In the genomic region with DNA sequence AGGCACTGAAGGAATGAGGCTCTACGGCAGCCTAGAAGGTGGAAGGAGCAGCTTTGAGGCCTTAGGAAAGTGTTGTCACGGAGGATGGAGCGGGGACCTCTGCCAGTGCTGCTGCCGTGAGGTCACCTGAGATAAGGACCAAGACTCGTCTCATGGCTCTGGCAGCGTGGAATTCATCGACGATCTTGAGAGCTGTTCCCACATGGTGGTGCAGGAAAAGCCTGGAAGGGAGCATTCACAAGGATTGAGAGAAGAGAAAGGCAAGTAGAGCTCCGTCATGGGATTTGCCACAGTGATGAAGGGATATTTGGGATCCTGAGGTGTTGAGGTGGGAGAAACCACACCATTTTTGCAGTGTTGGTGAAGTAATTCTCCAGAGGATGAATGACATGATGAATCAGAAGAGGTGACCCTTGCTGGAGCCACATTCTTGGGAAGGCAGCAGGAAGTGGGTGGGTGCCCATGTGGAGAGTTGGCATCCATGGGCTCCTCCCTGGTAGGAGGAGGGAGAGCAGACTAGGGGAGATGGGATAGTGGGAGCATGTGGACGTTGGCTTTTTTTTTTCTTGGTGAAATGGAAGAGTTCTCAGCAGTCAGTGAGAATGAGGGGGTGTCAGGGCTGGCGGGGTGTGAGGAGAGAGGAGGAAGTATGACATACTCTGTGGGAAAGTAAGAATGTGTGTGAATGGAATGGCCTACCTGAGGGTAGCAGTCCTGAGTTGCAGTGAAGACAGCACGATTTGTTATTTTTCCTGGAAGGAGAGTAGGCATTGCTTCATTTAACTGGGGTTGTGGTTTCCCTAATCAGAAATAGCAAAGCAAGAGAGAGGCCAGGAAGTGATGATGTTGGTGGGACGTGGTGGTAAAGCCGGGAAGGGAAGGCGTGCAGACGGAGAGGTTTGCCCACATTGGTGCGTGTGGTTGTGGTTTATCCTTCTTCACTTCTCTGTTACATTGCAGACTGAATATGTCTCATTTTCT, we compare ENCODE assay signal across 9 cellular contexts. TPM values are rescaled to one million over a fixed set of nuclear protein-coding genes. Genes with fewer than 3 reads are reported as not detected.
A peak's percentile ranks its signal among the peaks of the same experiment; 100 is the strongest.
DNase-seq lines count a peak whose midpoint lies in the region; ATAC-seq, FAIRE-seq and TF ChIP-seq lines count a peak whose summit lies in the region.
"Had no signal": no experiment of that assay in that cellular context is flagged by ENCODE, and none has a peak within 500 bp of the region (broad histone marks: within the 10 kb centered on the region; RNA-seq: fewer than 3 reads in every experiment).

No MANE protein-coding gene starts in this region.

- TF ChIP-seq EP300 in tibial nerve (IDR thresholded peaks at IDR 0.05), result no peak

- H3K9me3 ChIP-seq in kidney (ENCODE audit: control insufficient read depth in 1 of 2, low read length in 2 of 2) (no peaks in the 10 kb centered on the region), tibial nerve (no peaks in the 10 kb centered on the region)

- peak overlapping the region; percentile 55 for H3K4me3 Mint-ChIP-seq in activated CD8-positive, alpha-beta memory T cell treated with anti-CD3 and anti-CD28 coated beads, Interleukin-2, amount 10 ng/mL, durations not matched to agents 7 days and 5 days

- H3K36me3 ChIP-seq in kidney (ENCODE audit: control insufficient read depth in 1 of 2, insufficient read depth in 2 of 2, low read length in 2 of 2) (peaks cover 0 to 5% of the 10 kb centered on the region in 2 donors), tibial nerve (no peaks in the 10 kb centered on the region)

- intact Hi-C loops in kidney (cut with DNase I), result no loop called here

- ATAC-seq in activated CD8-positive, alpha-beta memory T cell treated with anti-CD3 and anti-CD28 coated beads, Interleukin-2, amount 10 ng/mL, durations not matched to agents 7 days and 5 days, result peak; percentile 70
- ATAC-seq in GM18505 (IDR thresholded peaks at IDR 0.05; ENCODE audit: unreplicated experiment) (no peak), GM18519 (IDR thresholded peaks at IDR 0.05; ENCODE audit: low FRiP score, unreplicated experiment) (no peak)

- WGBS in tibial nerve, 2 donors, result 78 to 87% methylated on average over 17 of the region's 17 CpGs

- TF ChIP-seq CTCF in kidney (IDR thresholded peaks at IDR 0.05; ENCODE audit: borderline replicate concordance, extremely low read depth, insufficient read depth), result no peak
- TF ChIP-seq CTCF in tibial nerve (IDR thresholded peaks at IDR 0.05), result no peak

- TF ChIP-seq POLR2A in GM18505 (IDR thresholded peaks at IDR 0.05; ENCODE audit: borderline replicate concordance, extremely low read depth, insufficient read depth, insufficient read length) (no peak), tibial nerve (IDR thresholded peaks at IDR 0.05) (no peak)

- peaks cover 51% of the 10 kb centered on the region for H3K36me3 Mint-ChIP-seq in activated CD8-positive, alpha-beta memory T cell treated with anti-CD3 and anti-CD28 coated beads, Interleukin-2, amount 10 ng/mL, durations not matched to agents 7 days and 5 days

- H3K4me1 ChIP-seq in kidney (ENCODE audit: control insufficient read depth in 1 of 2, insufficient read depth in 1 of 2, low read depth in 1 of 2, low read length in 2 of 2) (peaks cover 22 to 32% of the 10 kb centered on the region in 2 donors), tibial nerve (peaks cover 0 to 79% (median 50%) of the 10 kb centered on the region in 4 donors)

- peak overlapping the region; percentile 62 for H3K27ac Mint-ChIP-seq in activated CD8-positive, alpha-beta memory T cell treated with anti-CD3 and anti-CD28 coated beads, Interleukin-2, amount 10 ng/mL, durations not matched to agents 7 days and 5 days

- peak overlapping the region; percentile 7 for H3K4me3 ChIP-seq in Jurkat, Clone E6-1 (ENCODE audit: low read length)
- no peak overlapping the region for H3K4me3 ChIP-seq in kidney (ENCODE audit: low read length in 2 of 2)
- H3K4me3 ChIP-seq in tibial nerve, result no peak overlapping the region

- peak; percentile 63 for DNase-seq in 8988T
- peak; percentile 87 for DNase-seq in Jurkat, Clone E6-1 (ENCODE audit: low read depth, low spot score)
- DNase-seq in activated CD8-positive, alpha-beta memory T cell treated with anti-CD3 and anti-CD28 coated beads, Interleukin-2, amount 10 ng/mL, durations not matched to agents 7 days and 5 days, result peak; percentile 82
- DNase-seq in kidney, result peak; percentile 46
- DNase-seq in tibial nerve (ENCODE audit: low spot score in 2 of 2), result no peak
- no peak for DNase-seq in NCI-H1694 (lab: John Stamatoyannopoulos, UW)
- DNase-seq: SHP77 had no signal

- no peak overlapping the region for H3K9ac ChIP-seq in kidney (ENCODE audit: low read length in 2 of 2)

- H3K9me3 Mint-ChIP-seq in activated CD8-positive, alpha-beta memory T cell treated with anti-CD3 and anti-CD28 coated beads, Interleukin-2, amount 10 ng/mL, durations not matched to agents 7 days and 5 days (ENCODE audit: low read depth), result peaks cover 2% of the 10 kb centered on the region

- no peak overlapping the region for H3K27ac ChIP-seq in kidney (ENCODE audit: low read depth in 2 of 2, low read length in 2 of 2)
- no peak overlapping the region for H3K27ac ChIP-seq in tibial nerve

- peaks cover 71% of the 10 kb centered on the region for H3K4me1 Mint-ChIP-seq in activated CD8-positive, alpha-beta memory T cell treated with anti-CD3 and anti-CD28 coated beads, Interleukin-2, amount 10 ng/mL, durations not matched to agents 7 days and 5 days

- CTCF ChIA-PET in activated CD8-positive, alpha-beta memory T cell treated with anti-CD3 and anti-CD28 coated beads, Interleukin-2, amount 10 ng/mL, durations not matched to agents 7 days and 5 days (lab: Charles Lee), result no interaction called here

- no peaks in the 10 kb centered on the region for H3K27me3 ChIP-seq in tibial nerve

- no peaks in the 10 kb centered on the region for H3K27me3 Mint-ChIP-seq in activated CD8-positive, alpha-beta memory T cell treated with anti-CD3 and anti-CD28 coated beads, Interleukin-2, amount 10 ng/mL, durations not matched to agents 7 days and 5 days

- no peak for FAIRE-seq in kidney (lab: Jason Lieb, UNC)

RNA-seq across cellular contexts. Expression of a gene that starts 11.1 kb away (rescaled TPM):
- polyA plus RNA-seq in Jurkat, Clone E6-1 (2012; ENCODE audit: insufficient read depth, insufficient read length), result 52.6 TPM
- total RNA-seq in activated CD8-positive, alpha-beta memory T cell treated with anti-CD3 and anti-CD28 coated beads, Interleukin-2, amount 10 ng/mL, durations not matched to agents 7 days and 5 days, result 100 to 1,000 TPM; 116 to 121 TPM
- total RNA-seq in kidney (108 TPM), tibial nerve (100 to 1,000 TPM; 103 to 150 (median 119) TPM)
- 30.3 TPM for polyA plus RNA-seq in kidney (ENCODE audit: insufficient read depth, low read depth, low replicate concordance)

Comparison
In these comparisons a context has a peak if more than half of its experiments do, and no peak if none do; other contexts are left out.
1. DNase-seq: peak in 8988T (single experiment), Jurkat, Clone E6-1 (single experiment), activated CD8-positive, alpha-beta memory T cell treated with anti-CD3 and anti-CD28 coated beads, Interleukin-2, amount 10 ng/mL, durations not matched to agents 7 days and 5 days (single experiment) and kidney (single experiment); none in tibial nerve (0 of 2) and NCI-H1694 (single experiment).